8 cellular contexts compared by ENCODE assay signal in genomic region chr2:68832161-68832869, GRCh38. TPM values are rescaled to one million over a fixed set of nuclear protein-coding genes. Genes with fewer than 3 reads are reported as not detected.
DNase-seq lines count a peak whose midpoint lies in the region; ATAC-seq and TF ChIP-seq lines count a peak whose summit lies in the region.

No MANE protein-coding gene starts in this region.

- H3K27me3 Mint-ChIP-seq in CD4-positive, CD25-positive, alpha-beta regulatory T cell = no peaks in the 10 kb centered on the region
- no peaks in the 10 kb centered on the region for H3K27me3 Mint-ChIP-seq in IgD-negative memory B cell
- H3K27me3 Mint-ChIP-seq in activated CD8-positive, alpha-beta memory T cell treated with anti-CD3 and anti-CD28 coated beads, Interleukin-2, amount 10 ng/mL, durations not matched to agents 7 days and 5 days = no peaks in the 10 kb centered on the region

- H3K4me1 Mint-ChIP-seq in CD4-positive, CD25-positive, alpha-beta regulatory T cell = peaks cover 35 to 67% (median 48%) of the 10 kb centered on the region in 4 donors
- H3K4me1 Mint-ChIP-seq in IgD-negative memory B cell = peaks cover 66 to 76% (median 70%) of the 10 kb centered on the region in 3 donors
- peaks cover 69% of the 10 kb centered on the region for H3K4me1 Mint-ChIP-seq in activated CD8-positive, alpha-beta memory T cell treated with anti-CD3 and anti-CD28 coated beads, Interleukin-2, amount 10 ng/mL, durations not matched to agents 7 days and 5 days

- H3K27ac ChIP-seq in CD4-positive, CD25-positive, alpha-beta regulatory T cell (ENCODE audit: insufficient read depth, low read length, poor library complexity, severe bottlenecking) = peak overlapping the region; percentile 28

- peak; percentile 40 to 44 for ATAC-seq in CD4-positive, CD25-positive, alpha-beta regulatory T cell (ENCODE audit: low read depth in 2 of 2)
- ATAC-seq in GM21447 (IDR thresholded peaks at IDR 0.05; ENCODE audit: unreplicated experiment) = peak; percentile 82
- peak; percentile 53 for ATAC-seq in activated CD8-positive, alpha-beta memory T cell treated with anti-CD3 and anti-CD28 coated beads, Interleukin-2, amount 10 ng/mL, durations not matched to agents 7 days and 5 days

- H3K27me3 ChIP-seq in CD4-positive, CD25-positive, alpha-beta regulatory T cell (ENCODE audit: control insufficient read depth, insufficient read depth, low read length) = no peaks in the 10 kb centered on the region

- peak overlapping the region; percentile 43 to 93 (median 91) for H3K27ac Mint-ChIP-seq in CD4-positive, CD25-positive, alpha-beta regulatory T cell
- peak overlapping the region; percentile 61 to 85 (median 83) for H3K27ac Mint-ChIP-seq in IgD-negative memory B cell
- peak overlapping the region; percentile 77 for H3K27ac Mint-ChIP-seq in activated CD8-positive, alpha-beta memory T cell treated with anti-CD3 and anti-CD28 coated beads, Interleukin-2, amount 10 ng/mL, durations not matched to agents 7 days and 5 days

- TF ChIP-seq CTCF in fibroblast of pulmonary artery (IDR thresholded peaks at IDR 0.05; ENCODE audit: low read length, missing control alignments) = no peak

- no peaks in the 10 kb centered on the region for H3K36me3 Mint-ChIP-seq in CD4-positive, CD25-positive, alpha-beta regulatory T cell
- H3K36me3 Mint-ChIP-seq in IgD-negative memory B cell = no peaks in the 10 kb centered on the region
- peaks cover 7% of the 10 kb centered on the region for H3K36me3 Mint-ChIP-seq in activated CD8-positive, alpha-beta memory T cell treated with anti-CD3 and anti-CD28 coated beads, Interleukin-2, amount 10 ng/mL, durations not matched to agents 7 days and 5 days

- no peak overlapping the region for H3K4me3 ChIP-seq in CD4-positive, CD25-positive, alpha-beta regulatory T cell (ENCODE audit: low read depth, low read length)
- H3K4me3 ChIP-seq in fibroblast of pulmonary artery (replicated peaks; ENCODE audit: low read depth, low read length) = no peak overlapping the region

- H3K36me3 ChIP-seq in CD4-positive, CD25-positive, alpha-beta regulatory T cell (ENCODE audit: control insufficient read depth, insufficient read depth, low read length) = peaks cover 5% of the 10 kb centered on the region

- peaks cover 0 to 2% (median 0%) of the 10 kb centered on the region in 7 donors for H3K9me3 Mint-ChIP-seq in CD4-positive, CD25-positive, alpha-beta regulatory T cell
- H3K9me3 Mint-ChIP-seq in IgD-negative memory B cell = no peaks in the 10 kb centered on the region
- H3K9me3 Mint-ChIP-seq in activated CD8-positive, alpha-beta memory T cell treated with anti-CD3 and anti-CD28 coated beads, Interleukin-2, amount 10 ng/mL, durations not matched to agents 7 days and 5 days (ENCODE audit: low read depth) = no peaks in the 10 kb centered on the region

- H3K9me3 ChIP-seq in CD4-positive, CD25-positive, alpha-beta regulatory T cell (ENCODE audit: control insufficient read depth in 2 of 2, low read length in 2 of 2) = no peaks in the 10 kb centered on the region

- CTCF ChIA-PET in activated CD8-positive, alpha-beta memory T cell treated with anti-CD3 and anti-CD28 coated beads, Interleukin-2, amount 10 ng/mL, durations not matched to agents 7 days and 5 days (lab: Charles Lee) = interaction anchor here (1.0 to 1.4 kb wide), 5 partner anchors 9 to 123 kb away, joined by 3 to 5 read pairs (median 4); no protein-coding TSS in a partner anchor

- H3K4me3 Mint-ChIP-seq in CD4-positive, CD25-positive, alpha-beta regulatory T cell = peak overlapping the region in 3 of 4 donors; percentile 33 to 69 (median 50)
- peak overlapping the region in 3 of 4 donors; percentile 7 to 81 (median 43) for H3K4me3 Mint-ChIP-seq in IgD-negative memory B cell
- H3K4me3 Mint-ChIP-seq in activated CD8-positive, alpha-beta memory T cell treated with anti-CD3 and anti-CD28 coated beads, Interleukin-2, amount 10 ng/mL, durations not matched to agents 7 days and 5 days = peak overlapping the region; percentile 31

- DNase-seq in CD4-positive, CD25-positive, alpha-beta regulatory T cell = peak in 1 of 3 donors; percentile 27
- DNase-seq in activated CD8-positive, alpha-beta memory T cell treated with anti-CD3 and anti-CD28 coated beads, Interleukin-2, amount 10 ng/mL, durations not matched to agents 7 days and 5 days = peak; percentile 64
- DNase-seq in fibroblast of pulmonary artery (ENCODE audit: low read depth) (peak; percentile 91), pons (ENCODE audit: low spot score) (peak; percentile 76), GOT3 (lab: John Stamatoyannopoulos, UW) (no peak), NCI-H146 (lab: John Stamatoyannopoulos, UW) (no peak)

- peaks cover 41% of the 10 kb centered on the region for H3K4me1 ChIP-seq in CD4-positive, CD25-positive, alpha-beta regulatory T cell (ENCODE audit: control insufficient read depth, insufficient read depth, low read length, poor library complexity, severe bottlenecking)

RNA-seq across cellular contexts. Expression of gene BMP10, which starts 38.9 kb away (rescaled TPM):
- total RNA-seq in CD4-positive, CD25-positive, alpha-beta regulatory T cell = 0.57 TPM
- polyA plus RNA-seq in CD4-positive, CD25-positive, alpha-beta regulatory T cell = not detected
- not detected for polyA plus RNA-seq in IgD-negative memory B cell
- not detected for total RNA-seq in activated CD8-positive, alpha-beta memory T cell treated with anti-CD3 and anti-CD28 coated beads, Interleukin-2, amount 10 ng/mL, durations not matched to agents 7 days and 5 days

Comparison
In these comparisons a context has a peak if more than half of its experiments do, and no peak if none do; other contexts are left out.
1. DNase-seq: peak in activated CD8-positive, alpha-beta memory T cell treated with anti-CD3 and anti-CD28 coated beads, Interleukin-2, amount 10 ng/mL, durations not matched to agents 7 days and 5 days (single experiment), fibroblast of pulmonary artery (single experiment) and pons (single experiment); none in GOT3 (single experiment) and NCI-H146 (single experiment).
2. Peak in every context shown above with its lines, with median percentiles within 50 percentile points of each other: ATAC-seq, H3K27ac Mint-ChIP-seq and H3K4me3 Mint-ChIP-seq.